Comparison of ENCODE assay signal across 29 cellular contexts in genomic region chr15:66758844-66759243, GRCh38. TPM values are rescaled to one million over a fixed set of nuclear protein-coding genes. Genes with fewer than 3 reads are reported as not detected.
DNase-seq lines count a peak whose midpoint lies in the region; ATAC-seq, FAIRE-seq and TF ChIP-seq lines count a peak whose summit lies in the region.
"Had no signal": no experiment of that assay in that cellular context is flagged by ENCODE, and none has a peak within 500 bp of the region (broad histone marks: within the 10 kb centered on the region; RNA-seq: fewer than 3 reads in every experiment).

No MANE protein-coding gene starts in this region.

- H2AK9ac ChIP-seq in IMR-90 (replicated peaks; ENCODE audit: low read depth, low read length, poor library complexity): no peak overlapping the region

- no peak for TF ChIP-seq RAD21 in IMR-90 (IDR thresholded peaks at IDR 0.05; ENCODE audit: low read length)

- no peak overlapping the region for H2BK15ac ChIP-seq in IMR-90 (ENCODE audit: low read depth, low read length)

- no peak overlapping the region for H3K4me3 Mint-ChIP-seq in endodermal cell
- H3K4me3 Mint-ChIP-seq: activated T-helper 1 cell treated with anti-CD3 and anti-CD28 coated beads, Interleukin-12 subunit alpha, Interleukin-12 subunit beta, Interleukin-2, Interleukin-4 antibody, amounts not matched to agents 30 ng/mL and 10 ng/mL and 1 ng/mL, durations not matched to agents 14 hours and 24 hours and 36 hours; IgD-negative memory B cell; immature natural killer cell; natural killer cell treated with Interleukin-12 subunit alpha and Interleukin-12 subunit beta and Interleukin-15 and Interleukin-18, amount 100 ng/mL, for 72 hours; WTC11 had no signal

- no peak overlapping the region for H3K4me2 ChIP-seq in IMR-90 (ENCODE audit: low read depth, low read length)
- H3K4me2 ChIP-seq in trophoblast cell (ENCODE audit: low read length): no peak overlapping the region
- H3K4me2 ChIP-seq: BLaER1 treated with 17β-estradiol and CSF1 and Interleukin-3, amounts not matched to agents 10 nM and 100 nM had no signal

- H3K56ac ChIP-seq in IMR-90 (ENCODE audit: extremely low read depth, insufficient read depth, low read length): no peak overlapping the region

- H2AK5ac ChIP-seq in IMR-90 (ENCODE audit: low read depth, low read length): no peak overlapping the region
- no peak overlapping the region for H2AK5ac ChIP-seq in trophoblast cell (ENCODE audit: low read length)

- peaks cover 5% of the 10 kb centered on the region for H3K79me2 ChIP-seq in trophoblast cell (ENCODE audit: control insufficient read depth, insufficient read depth, low read length, poor library complexity)

- H3K9me1 ChIP-seq in IMR-90 (ENCODE audit: insufficient read depth, low read length): peaks cover 45% of the 10 kb centered on the region

- POLR2A ChIA-PET in IMR-90 (lab: Charles Lee; ENCODE audit: unreplicated experiment): no interaction called here

- H4K12ac ChIP-seq in trophoblast cell (ENCODE audit: low read depth, low read length): no peak overlapping the region

- no peaks in the 10 kb centered on the region for H3K27me3 Mint-ChIP-seq in endodermal cell (ENCODE audit: insufficient read depth)

- H4K20me1 ChIP-seq in IMR-90 (ENCODE audit: insufficient read depth, low read length): peaks cover 4% of the 10 kb centered on the region; the same call in 1 of the 2 replicates

- peaks cover 9% of the 10 kb centered on the region for H3K9me3 Mint-ChIP-seq in endodermal cell

- no peak overlapping the region for H3K23ac ChIP-seq in IMR-90 (ENCODE audit: low read depth, low read length)
- no peak overlapping the region for H3K23ac ChIP-seq in trophoblast cell (ENCODE audit: low read length)

- H3K9ac ChIP-seq in IMR-90 (ENCODE audit: low read depth, low read length): no peak overlapping the region
- no peak overlapping the region for H3K9ac ChIP-seq in trophoblast cell (ENCODE audit: low read length)
- H3K9ac ChIP-seq in endodermal cell (ENCODE audit: extremely low read depth, low read length, poor library complexity, severe bottlenecking): no peak overlapping the region
- H3K9ac ChIP-seq: BLaER1 treated with 17β-estradiol and CSF1 and Interleukin-3, amounts not matched to agents 10 nM and 100 nM had no signal

- H3K79me1 ChIP-seq in IMR-90 (ENCODE audit: low read depth in 1 of 2, low read length in 2 of 2) (peaks cover 38 to 82% of the 10 kb centered on the region in 2 experiments), trophoblast cell (ENCODE audit: low read length) (peaks cover 4% of the 10 kb centered on the region)

- H3K4me3 ChIP-seq in IMR-90 (ENCODE audit: insufficient read depth, low read depth, low read length): no peak overlapping the region
- no peak overlapping the region for H3K4me3 ChIP-seq in epithelial cell of esophagus (ENCODE audit: low read length)
- no peak overlapping the region for H3K4me3 ChIP-seq in trophoblast cell (ENCODE audit: low read depth, low read length)
- H3K4me3 ChIP-seq in endodermal cell (ENCODE audit: low read length): no peak overlapping the region
- H3K4me3 ChIP-seq: BLaER1 treated with 17β-estradiol and CSF1 and Interleukin-3, amounts not matched to agents 10 nM and 100 nM; dorsolateral prefrontal cortex; right lobe of liver; transverse colon had no signal

- H3K27me3 ChIP-seq in IMR-90 (ENCODE audit: control insufficient read depth, insufficient read depth, low read length) (no peaks in the 10 kb centered on the region), trophoblast cell (ENCODE audit: insufficient read depth, low read length) (no peaks in the 10 kb centered on the region), endodermal cell (ENCODE audit: control insufficient read depth, insufficient read depth, low read length, poor library complexity, severe bottlenecking) (no peaks in the 10 kb centered on the region)
- H3K27me3 ChIP-seq: right lobe of liver, transverse colon had no signal

- no peak overlapping the region for H3K4ac ChIP-seq in IMR-90 (ENCODE audit: low read depth, low read length)
- no peak overlapping the region for H3K4ac ChIP-seq in trophoblast cell (ENCODE audit: low read depth, low read length)

- H4K91ac ChIP-seq in IMR-90 (ENCODE audit: insufficient read depth, low read depth, low read length) (no peak overlapping the region), trophoblast cell (ENCODE audit: low read depth, low read length) (no peak overlapping the region)

- H3K4me1 Mint-ChIP-seq in endodermal cell: peaks cover 45% of the 10 kb centered on the region
- H3K4me1 Mint-ChIP-seq: immature natural killer cell had no signal

- CTCF ChIA-PET in IMR-90 (lab: Yijun Ruan, JAX): interaction anchor here (0.6 kb wide), 1 partner anchor 236 kb away, joined by 3 read pairs; no protein-coding TSS in a partner anchor

- TF ChIP-seq CTCF in IMR-90 (conservative IDR thresholded peaks at IDR 0.05; ENCODE audit: low read depth, low read length) (no peak), epithelial cell of esophagus (IDR thresholded peaks at IDR 0.05; ENCODE audit: insufficient read depth, low read depth, low read length, missing control alignments) (no peak), endodermal cell (conservative IDR thresholded peaks at IDR 0.05) (no peak)

- dilution Hi-C loops in IMR-90 (cut with HindIII; ENCODE audit: low sequenced_read_pairs, unreplicated experiment): no loop called here

- ATAC-seq in IMR-90 (ENCODE audit: low read depth): no peak
- ATAC-seq: activated naive CD4-positive, alpha-beta T cell treated with anti-CD3 and anti-CD28 coated beads, Interleukin-2, amount 50 U/mL, for 72 hours; left lobe of liver; natural killer cell treated with Interleukin-12 subunit alpha and Interleukin-12 subunit beta and Interleukin-15 and Interleukin-18, amount 100 ng/mL, for 72 hours; right lobe of liver; WTC11 had no signal

- H2AFZ ChIP-seq in IMR-90 (replicated peaks; ENCODE audit: low read length, poor library complexity) (no peak overlapping the region), trophoblast cell (ENCODE audit: insufficient read depth, low read length, poor library complexity) (no peak overlapping the region)

- H3K27ac Mint-ChIP-seq in endodermal cell: no peak overlapping the region
- H3K27ac Mint-ChIP-seq: activated naive CD4-positive, alpha-beta T cell treated with anti-CD3 and anti-CD28 coated beads, Interleukin-2, amount 50 U/mL, for 72 hours; activated T-helper 1 cell treated with anti-CD3 and anti-CD28 coated beads, Interleukin-12 subunit alpha, Interleukin-12 subunit beta, Interleukin-2, Interleukin-4 antibody, amounts not matched to agents 30 ng/mL and 10 ng/mL and 1 ng/mL, durations not matched to agents 14 hours and 24 hours and 36 hours; IgD-negative memory B cell; immature natural killer cell; natural killer cell treated with Interleukin-12 subunit alpha and Interleukin-12 subunit beta and Interleukin-15 and Interleukin-18, amount 100 ng/mL, for 72 hours had no signal

- H4K8ac ChIP-seq in IMR-90 (ENCODE audit: low read depth in 2 of 2, low read length in 2 of 2) (no peak overlapping the region), trophoblast cell (ENCODE audit: low read depth, low read length) (no peak overlapping the region)

- H3K27ac ChIP-seq in IMR-90 (ENCODE audit: insufficient read depth, low read length) (no peak overlapping the region), trophoblast cell (ENCODE audit: low read depth, low read length) (no peak overlapping the region), endodermal cell (ENCODE audit: low read depth, low read length) (no peak overlapping the region)
- H3K27ac ChIP-seq: BLaER1 treated with 17β-estradiol and CSF1 and Interleukin-3, amounts not matched to agents 10 nM and 100 nM; dorsolateral prefrontal cortex; HL-60; right lobe of liver; transverse colon had no signal

- H4K5ac ChIP-seq in IMR-90 (ENCODE audit: low read depth, low read length): no peak overlapping the region

- H3K4me1 ChIP-seq in IMR-90 (ENCODE audit: control insufficient read depth, insufficient read depth, low read length): peaks cover 35% of the 10 kb centered on the region
- peaks cover 22 to 36% of the 10 kb centered on the region in 2 experiments for H3K4me1 ChIP-seq in trophoblast cell (ENCODE audit: control insufficient read depth in 1 of 2, insufficient read depth in 2 of 2, low read length in 2 of 2)
- H3K4me1 ChIP-seq in endodermal cell (ENCODE audit: control insufficient read depth, insufficient read depth, low read length): peaks cover 4% of the 10 kb centered on the region

- WGBS in IMR-90 (ENCODE audit: extremely low coverage in 2 of 2, insufficient read length in 1 of 2), 2 experiments: no CpG with 5 or more reads among the region's 3 CpGs
- WGBS in trophoblast cell (ENCODE audit: extremely low coverage, insufficient coverage, insufficient read length): no CpG with 5 or more reads among the region's 3 CpGs
- WGBS in endodermal cell (ENCODE audit: insufficient coverage in 1 of 2, insufficient read length in 1 of 2), 2 experiments: 99 to 100% methylated on average over 1 to 3 of the region's 3 CpGs

- peaks cover 77% of the 10 kb centered on the region for H3K36me3 Mint-ChIP-seq in endodermal cell (ENCODE audit: low read depth)

- H2BK20ac ChIP-seq in IMR-90 (ENCODE audit: low read depth, low read length): no peak overlapping the region

- no TSS peak for BruUV-seq in IMR-90 (replicated peaks; lab: Mats Ljungman, UMichigan)

- H2BK12ac ChIP-seq in trophoblast cell (ENCODE audit: low read length): no peak overlapping the region

- in situ Hi-C loops in IMR-90 (cut with MboI; ENCODE audit: low sequenced_read_pairs): no loop called here

- H3K36me3 ChIP-seq in IMR-90 (ENCODE audit: control insufficient read depth, insufficient read depth, low read length) (peaks cover 13% of the 10 kb centered on the region), trophoblast cell (ENCODE audit: control insufficient read depth in 1 of 2, insufficient read depth in 2 of 2, low read length in 2 of 2) (peaks cover 47 to 66% of the 10 kb centered on the region in 2 experiments), endodermal cell (ENCODE audit: control insufficient read depth, insufficient read depth, low read length) (peaks cover 82% of the 10 kb centered on the region)
- H3K36me3 ChIP-seq: right lobe of liver had no signal

- H2BK120ac ChIP-seq in IMR-90 (ENCODE audit: low read depth, low read length): no peak overlapping the region
- no peak overlapping the region for H2BK120ac ChIP-seq in trophoblast cell (ENCODE audit: insufficient read depth, low read length, poor library complexity)

- H3K14ac ChIP-seq in IMR-90 (replicated peaks; ENCODE audit: low read depth, low read length) (no peak overlapping the region), trophoblast cell (ENCODE audit: low read length) (no peak overlapping the region)

- DNase-seq in IMR-90: no peak
- peak; percentile 66 for DNase-seq in epithelial cell of esophagus (ENCODE audit: low read depth)
- DNase-seq in trophoblast cell: peak; percentile 39 to 80
- DNase-seq in DMS 273 (lab: John Stamatoyannopoulos, UW; ENCODE audit: unreplicated experiment): no peak
- no peak for DNase-seq in endodermal cell
- no peak for DNase-seq in NK-92 treated with Interleukin-12 subunit alpha and Interleukin-12 subunit beta, amount 100 ng/mL, for 24 hours (lab: John Stamatoyannopoulos, UW)
- DNase-seq in NCI-H2107 treated with DMSO at 0.1 percent for 48 hours (lab: John Stamatoyannopoulos, UW; ENCODE audit: unreplicated experiment): no peak
- DNase-seq: ACHN; activated CD4-positive, alpha-beta T cell treated with anti-CD3 and anti-CD28 coated beads, Interleukin-2, amount 50 U/mL, for 4 hours; dorsolateral prefrontal cortex; immature natural killer cell; midbrain; NCI-H1417; NCI-H2081 treated with DMSO at 0.1 percent for 48 hours; stimulated activated CD4-positive, alpha-beta T cell treated with anti-CD3 and anti-CD28 coated beads, Interleukin-4, amount 100 ng/mL, for 4 hours; stimulated activated naive CD4-positive, alpha-beta T cell treated with Interleukin-2 at 50 U/mL for 16 hours; transverse colon had no signal

- H2BK5ac ChIP-seq in IMR-90 (ENCODE audit: low read depth, low read length, poor library complexity, severe bottlenecking): no peak overlapping the region
- no peak overlapping the region for H2BK5ac ChIP-seq in trophoblast cell (ENCODE audit: low read depth, low read length, poor library complexity)

- no peak for TF ChIP-seq POLR2A in IMR-90 (IDR thresholded peaks at IDR 0.05; ENCODE audit: low read depth, low read length)

- H3K9me3 ChIP-seq in IMR-90 (ENCODE audit: control insufficient read depth, insufficient read depth, low read length) (peaks cover 4% of the 10 kb centered on the region; the same call in 1 of the 2 replicates), trophoblast cell (ENCODE audit: insufficient read depth, low read depth, low read length) (peaks cover 5% of the 10 kb centered on the region), endodermal cell (ENCODE audit: control insufficient read depth, low read length) (peaks cover 17% of the 10 kb centered on the region)
- H3K9me3 ChIP-seq: right lobe of liver, transverse colon had no signal

- intact Hi-C loops in IMR-90 (cut with micrococcal nuclease): no loop called here

- H3K18ac ChIP-seq in IMR-90 (ENCODE audit: low read depth, low read length) (no peak overlapping the region), trophoblast cell (ENCODE audit: low read length) (no peak overlapping the region)

- peak; percentile 43 for FAIRE-seq in A204.1 (lab: Jason Lieb, UNC)
- FAIRE-seq: astrocyte, GM19239 had no signal

RNA-seq across cellular contexts. Expression of gene SMAD6, which starts 56.8 kb away (rescaled TPM):
- total RNA-seq in IMR-90 (2012; rRNA removed): 3.6 and 4.8 TPM in 2 replicates
- polyA plus RNA-seq in IMR-90 (2012; rRNA removed): 8.5 and 13.6 TPM in 2 replicates
- polyA plus RNA-seq in IMR-90 (2012; cell fraction: cytosol; rRNA removed): 4.7 and 9.3 TPM in 2 replicates
- polyA plus RNA-seq in IMR-90 (2012; cell fraction: nucleus; rRNA removed; ENCODE audit: low replicate concordance): 17.3 and 42.6 TPM in 2 replicates
- polyA plus RNA-seq in trophoblast cell (2013): 29.5 and 30.6 TPM in 2 replicates
- total RNA-seq in endodermal cell: 100 to 1,000 TPM; 190 to 213 TPM
- polyA plus RNA-seq in endodermal cell (2013, experiment 1 of 2): 16.0 TPM
- 17.3 TPM for polyA plus RNA-seq in endodermal cell (2013, experiment 2 of 2)
- polyA plus RNA-seq: IgD-negative memory B cell, immature natural killer cell had no signal

Comparison
In these comparisons a context has a peak if more than half of its experiments do, and no peak if none do; other contexts are left out.
1. DNase-seq: peak in epithelial cell of esophagus (single experiment) and trophoblast cell (2 of 2); none in IMR-90 (single experiment), DMS 273 (single experiment), endodermal cell (single experiment), NK-92 treated with Interleukin-12 subunit alpha and Interleukin-12 subunit beta, amount 100 ng/mL, for 24 hours (single experiment) and NCI-H2107 treated with DMSO at 0.1 percent for 48 hours (single experiment).
2. RNA of gene SMAD6, which starts 56.8 kb away (total RNA-seq): 190 to 213 TPM in endodermal cell; 3.6 to 4.8 TPM in IMR-90; every median in the first group is over 10 times any median in the second.